25 cellular contexts compared by ENCODE assay signal in the genomic region with DNA sequence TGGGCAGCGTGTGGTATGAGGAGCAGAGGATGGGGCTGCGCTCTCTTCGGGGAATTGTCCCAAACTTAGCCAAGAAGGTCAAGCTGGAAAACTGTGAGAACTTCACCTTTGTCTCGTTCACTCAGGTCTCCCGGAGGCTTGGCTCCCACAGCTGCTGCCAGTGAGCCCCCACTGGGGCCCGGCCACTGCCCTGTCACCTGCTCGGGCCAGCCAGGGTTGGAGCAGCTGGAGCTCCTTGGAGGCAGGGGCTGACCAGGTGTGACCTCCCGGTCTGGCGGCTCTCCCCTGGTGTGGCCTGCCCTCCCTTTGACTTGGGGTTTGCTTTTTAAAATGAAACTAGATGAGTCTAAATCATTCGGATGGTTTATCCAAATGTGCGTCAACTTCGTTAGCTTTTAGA. TPM values are rescaled to one million over a fixed set of nuclear protein-coding genes. Genes with fewer than 3 reads are reported as not detected.
DNase-seq lines count a peak whose midpoint lies in the region; ATAC-seq and TF ChIP-seq lines count a peak whose summit lies in the region.
"Had no signal": no experiment of that assay in that cellular context is flagged by ENCODE, and none has a peak within 500 bp of the region (broad histone marks: within the 10 kb centered on the region; RNA-seq: fewer than 3 reads in every experiment).

No MANE protein-coding gene starts in this region.

- no peak for DNase-seq in progenitor cell of endocrine pancreas (ENCODE audit: low spot score, unreplicated experiment)
- DNase-seq in effector memory CD8-positive, alpha-beta T cell, result no peak
- DNase-seq: 8988T; ACHN; AML-193; BE2C; C1 segment of cervical spinal cord; Caco-2; Calu3; CD4-positive, alpha-beta memory T cell; CD4-positive, alpha-beta T cell; CD4-positive, CD25-positive, alpha-beta regulatory T cell; CD8-positive, alpha-beta T cell; COR-L47; DMS 273 treated with DMSO at 0.1 percent for 48 hours; DMS153; DMS53; DMS79; DMS79 treated with DMSO at 0.1 percent for 48 hours; DND-41; EL had no signal

- ATAC-seq in effector memory CD8-positive, alpha-beta T cell (replicated peaks), result no peak
- ATAC-seq: A549; CD8-positive, alpha-beta T cell had no signal

- no peaks in the 10 kb centered on the region for H3K27me3 Mint-ChIP-seq in progenitor cell of endocrine pancreas
- no peaks in the 10 kb centered on the region for H3K27me3 Mint-ChIP-seq in effector memory CD8-positive, alpha-beta T cell
- H3K27me3 Mint-ChIP-seq: B cell; CD4-positive, alpha-beta T cell; CD4-positive, CD25-positive, alpha-beta regulatory T cell had no signal

- H3K4me3 Mint-ChIP-seq in progenitor cell of endocrine pancreas (ENCODE audit: low read depth), result no peak overlapping the region
- H3K4me3 Mint-ChIP-seq in effector memory CD8-positive, alpha-beta T cell, result no peak overlapping the region
- H3K4me3 Mint-ChIP-seq: B cell; CD14-positive monocyte; CD4-positive, alpha-beta memory T cell; CD4-positive, alpha-beta T cell; CD4-positive, CD25-positive, alpha-beta regulatory T cell; CD8-positive, alpha-beta memory T cell; CD8-positive, alpha-beta T cell had no signal

- peaks cover 5% of the 10 kb centered on the region for H3K4me1 Mint-ChIP-seq in progenitor cell of endocrine pancreas (ENCODE audit: low read depth)
- H3K4me1 Mint-ChIP-seq in effector memory CD8-positive, alpha-beta T cell (ENCODE audit: low read depth in 2 of 2), result no peaks in the 10 kb centered on the region
- H3K4me1 Mint-ChIP-seq: B cell; CD4-positive, alpha-beta memory T cell; CD4-positive, CD25-positive, alpha-beta regulatory T cell; CD8-positive, alpha-beta memory T cell had no signal

- H3K27ac Mint-ChIP-seq in progenitor cell of endocrine pancreas, result peak overlapping the region; percentile 18
- no peak overlapping the region for H3K27ac Mint-ChIP-seq in effector memory CD8-positive, alpha-beta T cell
- H3K27ac Mint-ChIP-seq: B cell; CD14-positive monocyte; CD4-positive, alpha-beta memory T cell; CD4-positive, alpha-beta T cell; CD8-positive, alpha-beta memory T cell; CD8-positive, alpha-beta T cell had no signal

- TF ChIP-seq CTCF in progenitor cell of endocrine pancreas (IDR thresholded peaks at IDR 0.05; ENCODE audit: unreplicated experiment), result no peak

- peaks cover 13% of the 10 kb centered on the region for H3K36me3 Mint-ChIP-seq in progenitor cell of endocrine pancreas (ENCODE audit: insufficient read depth)
- peaks cover 6% of the 10 kb centered on the region for H3K36me3 Mint-ChIP-seq in effector memory CD8-positive, alpha-beta T cell (ENCODE audit: insufficient read depth)
- H3K36me3 Mint-ChIP-seq: CD4-positive, alpha-beta memory T cell had no signal

- H3K9me3 Mint-ChIP-seq in progenitor cell of endocrine pancreas (ENCODE audit: low read depth), result no peaks in the 10 kb centered on the region
- no peaks in the 10 kb centered on the region for H3K9me3 Mint-ChIP-seq in effector memory CD8-positive, alpha-beta T cell
- H3K9me3 Mint-ChIP-seq: CD4-positive, alpha-beta memory T cell; CD4-positive, alpha-beta T cell; CD4-positive, CD25-positive, alpha-beta regulatory T cell; CD8-positive, alpha-beta memory T cell; CD8-positive, alpha-beta T cell had no signal

RNA-seq across cellular contexts. Expression of a gene that starts 58.0 kb away (rescaled TPM):
- 31.6 and 32.6 TPM in 2 replicates for total RNA-seq in progenitor cell of endocrine pancreas
